ENCODE assay signal across 1 cellular context in genomic region chr1:19700046-19700777, GRCh38.
TF ChIP-seq lines count a peak whose summit lies in the region.

No MANE protein-coding gene starts in this region.

TF ChIP-seq in WTC11, 78 proteins besides CTCF, POLR2A, EP300 and RAD21 (continued from another document):
- no peak for TF ChIP-seq CDX4 (CRISPR knock-in tag; IDR thresholded peaks at IDR 0.05; ENCODE audit: borderline replicate concordance)
- TF ChIP-seq GTF2I (CRISPR knock-in tag; conservative IDR thresholded peaks at IDR 0.05), result no peak
- TF ChIP-seq NR1H2 (CRISPR knock-in tag; IDR thresholded peaks at IDR 0.05), result no peak
- TF ChIP-seq E2F1 (CRISPR knock-in tag; IDR thresholded peaks at IDR 0.05), result no peak
TF ChIP-seq in WTC11: peak in this region for 0.
